Comparison of ENCODE assay signal across 8 cellular contexts in the genomic region with DNA sequence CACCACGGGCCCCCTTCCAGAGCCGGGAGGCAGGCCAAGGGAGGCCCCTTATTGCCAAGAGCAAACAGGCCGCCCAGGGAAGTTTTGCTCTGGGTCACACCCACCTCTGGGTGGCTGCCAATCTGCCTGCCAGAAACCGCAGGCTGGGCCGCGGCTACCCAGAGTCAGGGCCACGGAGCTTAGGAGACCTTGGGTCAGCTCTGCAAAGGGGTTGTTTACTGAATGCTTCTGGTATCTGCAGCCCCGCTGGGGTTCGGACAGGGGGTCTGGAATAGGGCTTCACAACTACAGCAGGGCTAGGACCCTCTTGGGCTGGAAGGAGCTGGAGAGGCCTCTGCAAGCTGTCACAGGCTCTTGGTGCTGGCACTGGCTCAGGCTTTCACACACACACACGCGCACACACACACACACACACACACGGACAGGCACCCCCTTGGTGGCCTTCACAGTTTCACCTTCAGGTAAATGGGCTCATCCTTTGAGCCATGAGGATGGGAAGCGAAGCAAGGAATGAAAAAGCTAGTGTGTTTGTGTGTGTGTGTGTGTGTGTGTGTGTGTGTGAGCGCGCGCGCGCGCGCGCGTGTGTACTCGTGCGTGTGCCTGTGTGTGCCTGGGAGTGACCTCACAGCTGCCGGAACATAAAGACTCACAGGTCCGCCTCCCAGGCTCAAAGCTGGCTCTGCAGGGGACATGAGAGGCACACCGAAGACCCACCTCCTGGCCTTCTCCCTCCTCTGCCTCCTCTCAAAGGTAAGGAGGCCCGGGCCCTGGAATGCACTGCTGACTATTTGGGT. TPM values are rescaled to one million over a fixed set of nuclear protein-coding genes. Genes with fewer than 3 reads are reported as not detected.
A peak's percentile ranks its signal among the peaks of the same experiment; 100 is the strongest.
DNase-seq lines count a peak whose midpoint lies in the region; ATAC-seq and TF ChIP-seq lines count a peak whose summit lies in the region.

A gene with protein sequence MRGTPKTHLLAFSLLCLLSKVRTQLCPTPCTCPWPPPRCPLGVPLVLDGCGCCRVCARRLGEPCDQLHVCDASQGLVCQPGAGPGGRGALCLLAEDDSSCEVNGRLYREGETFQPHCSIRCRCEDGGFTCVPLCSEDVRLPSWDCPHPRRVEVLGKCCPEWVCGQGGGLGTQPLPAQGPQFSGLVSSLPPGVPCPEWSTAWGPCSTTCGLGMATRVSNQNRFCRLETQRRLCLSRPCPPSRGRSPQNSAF (plus strand): TSS at position 669 of the 794 bp plus-strand sequence. CDS start 22 bp downstream, at position 691.

- 39 to 63% (median 49%) methylated on average over 19 to 28 of the region's 28 CpGs for WGBS in spleen, 5 donors

- H3K36me3 ChIP-seq in right atrium auricular region (no peaks in the 10 kb centered on the region), spleen (no peaks in the 10 kb centered on the region)

- H3K36me3 Mint-ChIP-seq in WTC11 = no peaks in the 10 kb centered on the region
- no peaks in the 10 kb centered on the region for H3K36me3 Mint-ChIP-seq in activated naive CD4-positive, alpha-beta T cell treated with anti-CD3 and anti-CD28 coated beads, Interleukin-2, amount 50 U/mL, for 72 hours

- CTCF ChIA-PET in WTC11 (lab: Charles Lee) = interaction anchor here (1.3 kb wide), 1 partner anchor 9 kb away, joined by 6 read pairs; no protein-coding TSS in a partner anchor

- H3K27me3 ChIP-seq in right atrium auricular region (no peaks in the 10 kb centered on the region), spleen (replicated peaks in 1 of 7) (no peaks in the 10 kb centered on the region)

- no peaks in the 10 kb centered on the region for H3K9me3 Mint-ChIP-seq in WTC11
- H3K9me3 Mint-ChIP-seq in activated naive CD4-positive, alpha-beta T cell treated with anti-CD3 and anti-CD28 coated beads, Interleukin-2, amount 50 U/mL, for 72 hours = no peaks in the 10 kb centered on the region

- no peaks in the 10 kb centered on the region; the same call in 1 of the 2 replicates for H3K27me3 Mint-ChIP-seq in WTC11 (ENCODE audit: low read depth)

- TF ChIP-seq CTCF in WTC11 (IDR thresholded peaks at IDR 0.05) (no peak), right atrium auricular region (IDR thresholded peaks at IDR 0.05) (no peak), spleen (IDR thresholded peaks at IDR 0.05 in 8 of 11, conservative IDR thresholded peaks at IDR 0.05 in 3 of 11) (no peak)

- H3K4me3 Mint-ChIP-seq in WTC11 = no peak within 1 kb of the TSS

- H3K27ac ChIP-seq in right atrium auricular region (peak within 1 kb of the TSS; percentile 90 to 91), spleen (peak within 1 kb of the TSS in 3 of 8 donors; percentile 20 to 57 (median 23))

- intact Hi-C loops in spleen (cut with DNase I; ENCODE audit: low total_unique reads) = no loop called here

- H3K4me1 ChIP-seq in right atrium auricular region (peaks cover 0 to 77% of the 10 kb centered on the region in 2 donors), spleen (peaks cover 0 to 18% (median 8%) of the 10 kb centered on the region in 6 donors)

- ATAC-seq in WTC11 (no peak), HG02759 (IDR thresholded peaks at IDR 0.05; ENCODE audit: unreplicated experiment) (no peak)
- ATAC-seq in activated naive CD4-positive, alpha-beta T cell treated with anti-CD3 and anti-CD28 coated beads, Interleukin-2, amount 50 U/mL, for 72 hours = no peak

- peak; percentile 60 for DNase-seq in KBM-7
- no peak for DNase-seq in WTC11 (ENCODE audit: low spot score)
- peak; percentile 90 for DNase-seq in right atrium auricular region (ENCODE audit: low spot score)
- peak; percentile 85 for DNase-seq in spleen
- DNase-seq in stimulated activated CD4-positive, alpha-beta T cell treated with anti-CD3 and anti-CD28 coated beads, Interleukin-2, amount 100 ng/mL, for 24 hours = no peak
- DNase-seq in RKO (ENCODE audit: low spot score) = no peak
- no peak for DNase-seq in activated naive CD4-positive, alpha-beta T cell treated with anti-CD3 and anti-CD28 coated beads, Interleukin-2, amount 50 U/mL, for 72 hours (ENCODE audit: low spot score in 2 of 2)

- POLR2A ChIA-PET in WTC11 (lab: Charles Lee) = no interaction called here

- no peaks in the 10 kb centered on the region for H3K4me1 Mint-ChIP-seq in WTC11

- peak within 1 kb of the TSS; percentile 34; the same call in 1 of the 2 replicates for H3K27ac Mint-ChIP-seq in WTC11
- peak within 1 kb of the TSS in 1 of 2 donors; percentile 42 for H3K27ac Mint-ChIP-seq in activated naive CD4-positive, alpha-beta T cell treated with anti-CD3 and anti-CD28 coated beads, Interleukin-2, amount 50 U/mL, for 72 hours

- TF ChIP-seq POLR2A in spleen (IDR thresholded peaks at IDR 0.05) = no peak

- in situ Hi-C loops in KBM-7 (cut with MboI; ENCODE audit: low pct_unique_long_range_greater_than_20kb, low sequenced_read_pairs) = no loop called here

- H3K9me3 ChIP-seq in right atrium auricular region = no peaks in the 10 kb centered on the region
- H3K9me3 ChIP-seq in spleen = no peaks in the 10 kb centered on the region

- H3K4me3 ChIP-seq in right atrium auricular region = peak within 1 kb of the TSS; percentile 22 to 34
- H3K4me3 ChIP-seq in spleen = no peak within 1 kb of the TSS

TF ChIP-seq in WTC11, 78 proteins besides CTCF, POLR2A, EP300 and RAD21:
- no peak for TF ChIP-seq ELF4 (CRISPR knock-in tag; IDR thresholded peaks at IDR 0.05; ENCODE audit: low read depth)
- no peak for TF ChIP-seq JAZF1 (CRISPR knock-in tag; IDR thresholded peaks at IDR 0.05)
- no peak for TF ChIP-seq SP1 (CRISPR knock-in tag; conservative IDR thresholded peaks at IDR 0.05)
- TF ChIP-seq SMAD3 (CRISPR knock-in tag; IDR thresholded peaks at IDR 0.05; ENCODE audit: borderline replicate concordance) = no peak
- TF ChIP-seq, protein P1, sequence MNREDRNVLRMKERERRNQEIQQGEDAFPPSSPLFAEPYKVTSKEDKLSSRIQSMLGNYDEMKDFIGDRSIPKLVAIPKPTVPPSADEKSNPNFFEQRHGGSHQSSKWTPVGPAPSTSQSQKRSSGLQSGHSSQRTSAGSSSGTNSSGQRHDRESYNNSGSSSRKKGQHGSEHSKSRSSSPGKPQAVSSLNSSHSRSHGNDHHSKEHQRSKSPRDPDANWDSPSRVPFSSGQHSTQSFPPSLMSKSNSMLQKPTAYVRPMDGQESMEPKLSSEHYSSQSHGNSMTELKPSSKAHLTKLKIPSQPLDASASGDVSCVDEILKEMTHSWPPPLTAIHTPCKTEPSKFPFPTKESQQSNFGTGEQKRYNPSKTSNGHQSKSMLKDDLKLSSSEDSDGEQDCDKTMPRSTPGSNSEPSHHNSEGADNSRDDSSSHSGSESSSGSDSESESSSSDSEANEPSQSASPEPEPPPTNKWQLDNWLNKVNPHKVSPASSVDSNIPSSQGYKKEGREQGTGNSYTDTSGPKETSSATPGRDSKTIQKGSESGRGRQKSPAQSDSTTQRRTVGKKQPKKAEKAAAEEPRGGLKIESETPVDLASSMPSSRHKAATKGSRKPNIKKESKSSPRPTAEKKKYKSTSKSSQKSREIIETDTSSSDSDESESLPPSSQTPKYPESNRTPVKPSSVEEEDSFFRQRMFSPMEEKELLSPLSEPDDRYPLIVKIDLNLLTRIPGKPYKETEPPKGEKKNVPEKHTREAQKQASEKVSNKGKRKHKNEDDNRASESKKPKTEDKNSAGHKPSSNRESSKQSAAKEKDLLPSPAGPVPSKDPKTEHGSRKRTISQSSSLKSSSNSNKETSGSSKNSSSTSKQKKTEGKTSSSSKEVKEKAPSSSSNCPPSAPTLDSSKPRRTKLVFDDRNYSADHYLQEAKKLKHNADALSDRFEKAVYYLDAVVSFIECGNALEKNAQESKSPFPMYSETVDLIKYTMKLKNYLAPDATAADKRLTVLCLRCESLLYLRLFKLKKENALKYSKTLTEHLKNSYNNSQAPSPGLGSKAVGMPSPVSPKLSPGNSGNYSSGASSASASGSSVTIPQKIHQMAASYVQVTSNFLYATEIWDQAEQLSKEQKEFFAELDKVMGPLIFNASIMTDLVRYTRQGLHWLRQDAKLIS (CRISPR knock-in tag; IDR thresholded peaks at IDR 0.05; ENCODE audit: borderline replicate concordance) = no peak

RNA-seq across cellular contexts. Expression of the gene that starts here (rescaled TPM):
- total RNA-seq in WTC11 (2021) = 0.16 to 0.37 TPM (median 0.23 TPM) in 3 replicates
- 100 to 1,000 TPM in 1 of 2 donors, 10 to 100 TPM in 1; 85.1 to 118 TPM for total RNA-seq in right atrium auricular region
- 1 to 10 TPM in 4 of 7 donors, under 1 TPM in 2, not detected in 1; 0.51 to 7.4 (median 1.5) TPM for total RNA-seq in spleen
- 10 to 100 TPM in 1 of 3 donors, 1 to 10 TPM in 2; 1.3 to 10.6 (median 5.7) TPM for polyA plus RNA-seq in spleen
- not detected for total RNA-seq in activated naive CD4-positive, alpha-beta T cell treated with anti-CD3 and anti-CD28 coated beads, Interleukin-2, amount 50 U/mL, for 72 hours

Comparison
In these comparisons a context has a peak if more than half of its experiments do, and no peak if none do; other contexts are left out.
1. RNA of the gene that starts here (total RNA-seq): 85.1 to 118 TPM in right atrium auricular region; 0.51 to 7.4 TPM in spleen, 0.16 to 0.37 TPM in WTC11 and not detected in activated naive CD4-positive, alpha-beta T cell treated with anti-CD3 and anti-CD28 coated beads, Interleukin-2, amount 50 U/mL, for 72 hours; every median in the first group is over 10 times any median in the second.
2. DNase-seq: peak in KBM-7 (single experiment), right atrium auricular region (single experiment) and spleen (single experiment); none in WTC11 (single experiment), stimulated activated CD4-positive, alpha-beta T cell treated with anti-CD3 and anti-CD28 coated beads, Interleukin-2, amount 100 ng/mL, for 24 hours (0 of 2), RKO (single experiment) and activated naive CD4-positive, alpha-beta T cell treated with anti-CD3 and anti-CD28 coated beads, Interleukin-2, amount 50 U/mL, for 72 hours (0 of 2).
3. H3K4me3 ChIP-seq: peak in right atrium auricular region (2 of 2); none in spleen (0 of 8).